ENCODE assay signal across 15 cellular contexts in genomic region chr4:150514709-150515108, GRCh38.
DNase-seq lines count a peak whose midpoint lies in the region; ATAC-seq and TF ChIP-seq lines count a peak whose summit lies in the region.
"Had no signal": no experiment of that assay in that cellular context is flagged by ENCODE, and none has a peak within 500 bp of the region (broad histone marks: within the 10 kb centered on the region; RNA-seq: fewer than 3 reads in every experiment).

No MANE protein-coding gene starts in this region.

- WGBS in body of pancreas, 2 donors, result 73 to 76% methylated on average over 6 of the region's 6 CpGs
- 86 to 89% methylated on average over 6 of the region's 6 CpGs for WGBS in upper lobe of left lung, 2 donors

- H3K4me3 ChIP-seq in body of pancreas (no peak overlapping the region), upper lobe of left lung (no peak overlapping the region)
- H3K4me3 ChIP-seq: BLaER1 treated with 17β-estradiol and CSF1 and Interleukin-3, amounts not matched to agents 10 nM and 100 nM had no signal

- no peak for TF ChIP-seq EP300 in upper lobe of left lung (IDR thresholded peaks at IDR 0.05)

- H3K4me1 ChIP-seq in body of pancreas (no peaks in the 10 kb centered on the region), upper lobe of left lung (no peaks in the 10 kb centered on the region)
- H3K4me1 ChIP-seq: BLaER1 treated with 17β-estradiol and CSF1 and Interleukin-3, amounts not matched to agents 10 nM and 100 nM had no signal

- DNase-seq in DMS53 (lab: John Stamatoyannopoulos, UW) (peak; percentile 13), DMS53 treated with DMSO at 0.1 percent for 48 hours (lab: John Stamatoyannopoulos, UW; ENCODE audit: unreplicated experiment) (no peak), body of pancreas (no peak), glomerular endothelial cell (ENCODE audit: extremely low read depth, low read depth, low spot score) (peak; percentile 4), NCI-H1105 (lab: John Stamatoyannopoulos, UW) (no peak), upper lobe of left lung (no peak)
- DNase-seq: CD8-positive, alpha-beta T cell; DMS 273 treated with DMSO at 0.1 percent for 48 hours; DMS79 treated with DMSO at 0.1 percent for 48 hours; GF-D8; H9; KG1 had no signal

- H3K36me3 ChIP-seq in body of pancreas (replicated peaks in 1 of 2; ENCODE audit: insufficient read depth in 1 of 2, low read depth in 2 of 2), result no peaks in the 10 kb centered on the region
- no peaks in the 10 kb centered on the region for H3K36me3 ChIP-seq in upper lobe of left lung
- H3K36me3 ChIP-seq: BLaER1 treated with 17β-estradiol and CSF1 and Interleukin-3, amounts not matched to agents 10 nM and 100 nM had no signal

- no peak for TF ChIP-seq CTCF in body of pancreas (IDR thresholded peaks at IDR 0.05)
- no peak for TF ChIP-seq CTCF in upper lobe of left lung (IDR thresholded peaks at IDR 0.05)

- intact Hi-C loops in body of pancreas (cut with DNase I), result no loop called here

- H3K9me3 ChIP-seq in body of pancreas (no peaks in the 10 kb centered on the region), upper lobe of left lung (no peaks in the 10 kb centered on the region)
- H3K9me3 ChIP-seq: BLaER1 treated with 17β-estradiol and CSF1 and Interleukin-3, amounts not matched to agents 10 nM and 100 nM had no signal

- H3K27ac ChIP-seq in body of pancreas (peak overlapping the region in 1 of 4 donors; percentile 25), upper lobe of left lung (no peak overlapping the region)
- H3K27ac ChIP-seq: 22Rv1; BLaER1 treated with 17β-estradiol and CSF1 and Interleukin-3, amounts not matched to agents 10 nM and 100 nM had no signal

- ATAC-seq in body of pancreas (peak; percentile 21), GM21526 (IDR thresholded peaks at IDR 0.05; ENCODE audit: low FRiP score, unreplicated experiment) (no peak), upper lobe of left lung (ENCODE audit: low FRiP score in 2 of 2) (no peak)
- ATAC-seq: CD8-positive, alpha-beta T cell had no signal

- H3K27me3 ChIP-seq in body of pancreas (no peaks in the 10 kb centered on the region), upper lobe of left lung (no peaks in the 10 kb centered on the region)
- H3K27me3 ChIP-seq: BLaER1 treated with 17β-estradiol and CSF1 and Interleukin-3, amounts not matched to agents 10 nM and 100 nM had no signal

- no peak for TF ChIP-seq POLR2A in body of pancreas (IDR thresholded peaks at IDR 0.05)
- no peak for TF ChIP-seq POLR2A in upper lobe of left lung (IDR thresholded peaks at IDR 0.05)

Comparison
In these comparisons a context has a peak if more than half of its experiments do, and no peak if none do; other contexts are left out.
1. DNase-seq: peak in DMS53 (single experiment) and glomerular endothelial cell (single experiment); none in DMS53 treated with DMSO at 0.1 percent for 48 hours (single experiment), body of pancreas (0 of 4), NCI-H1105 (single experiment) and upper lobe of left lung (0 of 2).